ENCODE assay signal across 21 cellular contexts in genomic region chr14:26414933-26415332, GRCh38.
DNase-seq lines count a peak whose midpoint lies in the region; ATAC-seq, FAIRE-seq and TF ChIP-seq lines count a peak whose summit lies in the region.
"Had no signal": no experiment of that assay in that cellular context is flagged by ENCODE, and none has a peak within 500 bp of the region (broad histone marks: within the 10 kb centered on the region; RNA-seq: fewer than 3 reads in every experiment).

No MANE protein-coding gene starts in this region.

- H3K36me3 ChIP-seq in bronchial epithelial cell (ENCODE audit: control insufficient read depth, insufficient read depth, low read length) = no peaks in the 10 kb centered on the region
- H3K36me3 ChIP-seq in H7 (replicated peaks; ENCODE audit: control insufficient read depth, insufficient read depth, low read length) = no peaks in the 10 kb centered on the region

- POLR2A ChIA-PET in A549 (lab: Yijun Ruan, JAX) = no interaction called here

- no peak overlapping the region for H3K4me2 ChIP-seq in A549

- H3K4me3 ChIP-seq in A549 = no peak overlapping the region
- H3K4me3 ChIP-seq in bronchial epithelial cell (ENCODE audit: low read depth, low read length) = no peak overlapping the region
- no peak overlapping the region for H3K4me3 ChIP-seq in H7 (ENCODE audit: insufficient read depth, low read depth, low read length)
- H3K4me3 ChIP-seq: K562 had no signal

- DNase-seq in A549 (ENCODE audit: low read depth in 1 of 2, low spot score in 1 of 2) (peak in 1 of 2 experiments; percentile 2), bronchial epithelial cell (ENCODE audit: low read depth) (no peak), left colon (no peak), renal cortical epithelial cell (ENCODE audit: low read depth) (peak; percentile 67), H7 (no peak), NCI-H2107 (lab: John Stamatoyannopoulos, UW) (no peak)
- no peak for DNase-seq in stimulated activated CD4-positive, alpha-beta T cell treated with anti-CD3 and anti-CD28 coated beads, Interleukin-12 subunit alpha, Interleukin-12 subunit beta, amount 100 ng/mL, for 4 hours
- DNase-seq: 8988T; DMS153; DND-41; Kasumi-1; NCI-H1092 treated with DMSO at 0.1 percent for 48 hours; NCI-H1436 treated with DMSO at 0.1 percent for 48 hours; NCI-H2029; NCI-H82; NK-92 treated with Interleukin-12 subunit alpha and Interleukin-12 subunit beta, amount 100 ng/mL, for 24 hours; RPMI8226 had no signal

- ATAC-seq in A549 (no peak), left colon (peak; percentile 75), HG03025 (IDR thresholded peaks at IDR 0.05; ENCODE audit: low FRiP score, unreplicated experiment) (no peak)
- ATAC-seq: HepG2, K562 had no signal

- H3K4me1 ChIP-seq in A549 = no peaks in the 10 kb centered on the region

- peak; percentile 49 for FAIRE-seq in A549 (lab: Jason Lieb, UNC)
- FAIRE-seq in bronchial epithelial cell (lab: Jason Lieb, UNC) = peak; percentile 52
- FAIRE-seq: H54, HepG2, K562 had no signal

- CTCF ChIA-PET in A549 (lab: Yijun Ruan, JAX) = interaction anchor here (1.5 kb wide), 1 partner anchor 21 kb away, joined by 4 read pairs; no protein-coding TSS in a partner anchor

- intact Hi-C loops in left colon (cut with DNase I, micrococcal nuclease) = no loop called here

- no peak for TF ChIP-seq POLR2A in A549 (IDR thresholded peaks at IDR 0.05; ENCODE audit: low read length)

- TF ChIP-seq RAD21 in A549 (conservative IDR thresholded peaks at IDR 0.05 in 1 of 2, IDR thresholded peaks at IDR 0.05 in 1 of 2) = no peak

- H3K27me3 ChIP-seq in bronchial epithelial cell (ENCODE audit: control insufficient read depth, insufficient read depth, low read length) (no peaks in the 10 kb centered on the region), H7 (ENCODE audit: control insufficient read depth, insufficient read depth, low read length) (no peaks in the 10 kb centered on the region)

- H3K9me3 ChIP-seq in A549 = no peaks in the 10 kb centered on the region

- TF ChIP-seq CTCF in A549 (IDR thresholded peaks at IDR 0.05) (no peak), bronchial epithelial cell (IDR thresholded peaks at IDR 0.05; ENCODE audit: insufficient read depth, low read length, severe bottlenecking) (no peak)

- no peak for TF ChIP-seq EP300 in A549 (IDR thresholded peaks at IDR 0.05)

- no peak overlapping the region for H3K27ac ChIP-seq in A549

TF ChIP-seq in A549, 52 proteins besides CTCF, POLR2A, EP300 and RAD21:
- TF ChIP-seq CBX2 (IDR thresholded peaks at IDR 0.05; ENCODE audit: borderline replicate concordance, low read depth) (no peak), MAX (IDR thresholded peaks at IDR 0.05) (no peak), POLR2AphosphoS2 (conservative IDR thresholded peaks at IDR 0.05; ENCODE audit: low read length) (no peak), TP53 (CRISPR knock-in tag; IDR thresholded peaks at IDR 0.05) (no peak), EHMT2 (IDR thresholded peaks at IDR 0.05; ENCODE audit: low read depth) (no peak), PBX3 (IDR thresholded peaks at IDR 0.05) (no peak), ELK1 (IDR thresholded peaks at IDR 0.05; ENCODE audit: low read depth, low read length) (no peak), HMGXB4 (CRISPR knock-in tag; IDR thresholded peaks at IDR 0.05; ENCODE audit: borderline replicate concordance) (no peak), TFCP2L1 (CRISPR knock-in tag; IDR thresholded peaks at IDR 0.05) (no peak), HDAC2 (IDR thresholded peaks at IDR 0.05) (no peak), MYC (IDR thresholded peaks at IDR 0.05; ENCODE audit: borderline replicate concordance, low read length) (no peak), CHD4 (IDR thresholded peaks at IDR 0.05; ENCODE audit: borderline replicate concordance) (no peak), KDM5A (IDR thresholded peaks at IDR 0.05) (no peak), CHD2 (IDR thresholded peaks at IDR 0.05; ENCODE audit: low read length, partially characterized antibody) (no peak), HEYL (CRISPR knock-in tag; IDR thresholded peaks at IDR 0.05) (no peak), ESRRA (IDR thresholded peaks at IDR 0.05; ENCODE audit: borderline replicate concordance, low read length) (no peak), KDM1A (IDR thresholded peaks at IDR 0.05; ENCODE audit: low read depth) (no peak)
